In genomic region chr1:8571200-8571984, GRCh38 we compare ENCODE assay signal across 8 cellular contexts.
A peak's percentile ranks its signal among the peaks of the same experiment; 100 is the strongest.
DNase-seq lines count a peak whose midpoint lies in the region; ATAC-seq, FAIRE-seq and TF ChIP-seq lines count a peak whose summit lies in the region.

No MANE protein-coding gene starts in this region.

- peak; percentile 78 for FAIRE-seq in endothelial cell of umbilical vein (lab: Jason Lieb, UNC)

- H3K27me3 ChIP-seq in CD4-positive, alpha-beta T cell (ENCODE audit: control insufficient read depth, insufficient read depth, low read length), result no peaks in the 10 kb centered on the region
- no peaks in the 10 kb centered on the region for H3K27me3 ChIP-seq in endothelial cell of umbilical vein (ENCODE audit: control insufficient read depth in 2 of 2, insufficient read depth in 2 of 2, low read length in 2 of 2)
- no peaks in the 10 kb centered on the region for H3K27me3 ChIP-seq in neural progenitor cell

- intact Hi-C loops in CD4-positive, alpha-beta T cell (cut with DNase I, micrococcal nuclease), result no loop called here
- intact Hi-C loops in endothelial cell of umbilical vein (cut with micrococcal nuclease), result loop anchor here (1.0 to 5.0 kb wide), 10 partner anchors 29 to 286 kb away; partner anchors contain the start of gene RERE

- TF ChIP-seq POLR2A in endothelial cell of umbilical vein (IDR thresholded peaks at IDR 0.05; ENCODE audit: low read depth, low read length), result peak; percentile 31

- H3K79me2 ChIP-seq in endothelial cell of umbilical vein (ENCODE audit: control insufficient read depth, insufficient read depth, low read length) (peaks cover 13% of the 10 kb centered on the region), neural progenitor cell (ENCODE audit: low read depth) (peaks cover 96% of the 10 kb centered on the region)

- H3K36me3 Mint-ChIP-seq in CD4-positive, alpha-beta T cell (ENCODE audit: low read depth), result no peaks in the 10 kb centered on the region
- peaks cover 13% of the 10 kb centered on the region for H3K36me3 Mint-ChIP-seq in neural progenitor cell

- peaks cover 11% of the 10 kb centered on the region for H3K4me1 Mint-ChIP-seq in CD4-positive, alpha-beta T cell (ENCODE audit: low read depth)
- H3K4me1 Mint-ChIP-seq in neural progenitor cell, result peaks cover 36% of the 10 kb centered on the region

- H3K4me3 ChIP-seq in endothelial cell of umbilical vein (replicated peaks in 1 of 3; ENCODE audit: insufficient read depth in 1 of 3, low read depth in 1 of 3, low read length in 3 of 3) (peak overlapping the region in 1 of 3 experiments; percentile 19), neural progenitor cell (no peak overlapping the region)

- ATAC-seq in CD4-positive, alpha-beta T cell (ENCODE audit: poor library complexity), result no peak
- ATAC-seq in GM19452 (IDR thresholded peaks at IDR 0.05; ENCODE audit: unreplicated experiment) (no peak), GM18909 (IDR thresholded peaks at IDR 0.05; ENCODE audit: poor library complexity, unreplicated experiment) (no peak)

- DNase-seq in CD4-positive, alpha-beta T cell, result no peak
- DNase-seq in NCI-H510A (lab: John Stamatoyannopoulos, UW) (peak; percentile 37), endothelial cell of umbilical vein (ENCODE audit: low read depth, low spot score) (peak; percentile 94), neural progenitor cell (ENCODE audit: low spot score) (peak; percentile 61), GDM1 (lab: John Stamatoyannopoulos, UW) (no peak), NCI-H2227 (lab: John Stamatoyannopoulos, UW; ENCODE audit: unreplicated experiment) (no peak)

- CTCF ChIA-PET in CD4-positive, alpha-beta T cell (lab: Charles Lee), result interaction anchor here (1.2 to 2.0 kb wide), 2 partner anchors 10 to 277 kb away, joined by 4 to 5 read pairs; no protein-coding TSS in a partner anchor
- CTCF ChIA-PET in endothelial cell of umbilical vein (lab: Charles Lee), result interaction anchor here (0.5 to 4.1 kb wide), 41 partner anchors 8 to 1082 kb away, joined by 3 to 39 read pairs (median 4); no protein-coding TSS in a partner anchor

- peaks cover 27% of the 10 kb centered on the region for H3K4me1 ChIP-seq in endothelial cell of umbilical vein (ENCODE audit: control insufficient read depth, extremely low read depth, insufficient read depth, low read length)
- H3K4me1 ChIP-seq in neural progenitor cell, result peaks cover 27% of the 10 kb centered on the region

- H3K36me3 ChIP-seq in endothelial cell of umbilical vein (ENCODE audit: control insufficient read depth in 2 of 2, extremely low read depth in 1 of 2, insufficient read depth in 2 of 2, low read length in 2 of 2) (no peaks in the 10 kb centered on the region), neural progenitor cell (no peaks in the 10 kb centered on the region)

- no peaks in the 10 kb centered on the region for H3K9me3 ChIP-seq in CD4-positive, alpha-beta T cell (ENCODE audit: control insufficient read depth, low read length)
- H3K9me3 ChIP-seq in endothelial cell of umbilical vein (replicated peaks; ENCODE audit: control insufficient read depth, insufficient read depth, low read length) (no peaks in the 10 kb centered on the region), neural progenitor cell (ENCODE audit: low read depth) (no peaks in the 10 kb centered on the region)

- TF ChIP-seq CTCF in CD4-positive, alpha-beta T cell (IDR thresholded peaks at IDR 0.05), result peak; percentile 19
- TF ChIP-seq CTCF in endothelial cell of umbilical vein (IDR thresholded peaks at IDR 0.05; ENCODE audit: extremely low read depth in 1 of 2, insufficient read depth in 1 of 2, low read depth in 1 of 2, low read length in 2 of 2) (peak; percentile 28 to 61), neural progenitor cell (IDR thresholded peaks at IDR 0.05) (peak; percentile 19)

- H3K27me3 Mint-ChIP-seq in CD4-positive, alpha-beta T cell, result no peaks in the 10 kb centered on the region
- H3K27me3 Mint-ChIP-seq in neural progenitor cell (ENCODE audit: insufficient read depth, low read depth), result no peaks in the 10 kb centered on the region

- no peaks in the 10 kb centered on the region for H3K9me3 Mint-ChIP-seq in CD4-positive, alpha-beta T cell
- H3K9me3 Mint-ChIP-seq in neural progenitor cell, result no peaks in the 10 kb centered on the region

- H3K27ac Mint-ChIP-seq in CD4-positive, alpha-beta T cell, result no peak overlapping the region
- peak overlapping the region; percentile 95 for H3K27ac Mint-ChIP-seq in neural progenitor cell

- peak overlapping the region; percentile 85 for H3K4me2 ChIP-seq in endothelial cell of umbilical vein (ENCODE audit: insufficient read depth, low read length)
- H3K4me2 ChIP-seq in neural progenitor cell, result peak overlapping the region; percentile 56

- H3K4me3 Mint-ChIP-seq in CD4-positive, alpha-beta T cell, result no peak overlapping the region
- peak overlapping the region; percentile 7 for H3K4me3 Mint-ChIP-seq in neural progenitor cell

- dilution Hi-C loops in endothelial cell of umbilical vein (cut with MboI; ENCODE audit: extremely low pct_ligation_motif_present, low sequenced_read_pairs), result no loop called here

- no TSS peak for BruUV-seq in endothelial cell of umbilical vein (replicated peaks; lab: Mats Ljungman, UMichigan)

- peaks cover 8% of the 10 kb centered on the region for H3F3A ChIP-seq in neural progenitor cell (ENCODE audit: low read depth)

- H2AFZ ChIP-seq in endothelial cell of umbilical vein (ENCODE audit: low read depth, low read length) (no peak overlapping the region), neural progenitor cell (replicated peaks) (no peak overlapping the region)

- POLR2A ChIA-PET in CD4-positive, alpha-beta T cell (lab: Charles Lee), result interaction anchor here (0.7 kb wide), 1 partner anchor 81 kb away, joined by 3 read pairs; no protein-coding TSS in a partner anchor
- POLR2A ChIA-PET in endothelial cell of umbilical vein (lab: Charles Lee), result interaction anchor here (0.6 kb wide), 1 partner anchor 1459 kb away, joined by 5 read pairs; no protein-coding TSS in a partner anchor

- H3K27ac ChIP-seq in CD4-positive, alpha-beta T cell (ENCODE audit: low read depth, low read length), result no peak overlapping the region
- peak overlapping the region; percentile 93 for H3K27ac ChIP-seq in endothelial cell of umbilical vein (ENCODE audit: insufficient read depth, low read depth, low read length)
- H3K27ac ChIP-seq in neural progenitor cell, result peak overlapping the region; percentile 79

- H3K9ac ChIP-seq in endothelial cell of umbilical vein (replicated peaks; ENCODE audit: extremely low read depth, insufficient read depth, low read length) (peak overlapping the region; percentile 61), neural progenitor cell (no peak overlapping the region)

- H4K20me1 ChIP-seq in endothelial cell of umbilical vein (replicated peaks; ENCODE audit: control insufficient read depth, extremely low read depth, insufficient read depth, low read length), result no peaks in the 10 kb centered on the region
- H4K20me1 ChIP-seq in neural progenitor cell (ENCODE audit: low read depth), result peaks cover 12% of the 10 kb centered on the region

- no peaks in the 10 kb centered on the region for H3K9me1 ChIP-seq in endothelial cell of umbilical vein (replicated peaks; ENCODE audit: control insufficient read depth, extremely low read depth, insufficient read depth, low read length)

TF ChIP-seq in endothelial cell of umbilical vein, 7 proteins besides CTCF, POLR2A, EP300 and RAD21:
- peak; percentile 14 for TF ChIP-seq FOS (IDR thresholded peaks at IDR 0.05; ENCODE audit: borderline replicate concordance, insufficient read depth, low read length)
- no peak for TF ChIP-seq JUN (IDR thresholded peaks at IDR 0.05; ENCODE audit: borderline replicate concordance, insufficient read depth, insufficient read length, low read depth)
- TF ChIP-seq POLR2AphosphoS5 (IDR thresholded peaks at IDR 0.05; ENCODE audit: insufficient read depth, low read depth, low read length), result peak; percentile 64
- TF ChIP-seq GATA2 (IDR thresholded peaks at IDR 0.05; ENCODE audit: insufficient read depth, insufficient read length, low read depth, low read length), result peak; percentile 81

Comparison
In these comparisons a context has a peak if more than half of its experiments do, and no peak if none do; other contexts are left out.
1. DNase-seq: peak in NCI-H510A (single experiment), endothelial cell of umbilical vein (single experiment) and neural progenitor cell (single experiment); none in CD4-positive, alpha-beta T cell (0 of 10), GDM1 (single experiment) and NCI-H2227 (single experiment).
2. Peak in every context shown above with its lines, with median percentiles within 50 percentile points of each other: CTCF ChIP-seq.